Comparison of ENCODE assay signal across 9 cellular contexts in the genomic region with DNA sequence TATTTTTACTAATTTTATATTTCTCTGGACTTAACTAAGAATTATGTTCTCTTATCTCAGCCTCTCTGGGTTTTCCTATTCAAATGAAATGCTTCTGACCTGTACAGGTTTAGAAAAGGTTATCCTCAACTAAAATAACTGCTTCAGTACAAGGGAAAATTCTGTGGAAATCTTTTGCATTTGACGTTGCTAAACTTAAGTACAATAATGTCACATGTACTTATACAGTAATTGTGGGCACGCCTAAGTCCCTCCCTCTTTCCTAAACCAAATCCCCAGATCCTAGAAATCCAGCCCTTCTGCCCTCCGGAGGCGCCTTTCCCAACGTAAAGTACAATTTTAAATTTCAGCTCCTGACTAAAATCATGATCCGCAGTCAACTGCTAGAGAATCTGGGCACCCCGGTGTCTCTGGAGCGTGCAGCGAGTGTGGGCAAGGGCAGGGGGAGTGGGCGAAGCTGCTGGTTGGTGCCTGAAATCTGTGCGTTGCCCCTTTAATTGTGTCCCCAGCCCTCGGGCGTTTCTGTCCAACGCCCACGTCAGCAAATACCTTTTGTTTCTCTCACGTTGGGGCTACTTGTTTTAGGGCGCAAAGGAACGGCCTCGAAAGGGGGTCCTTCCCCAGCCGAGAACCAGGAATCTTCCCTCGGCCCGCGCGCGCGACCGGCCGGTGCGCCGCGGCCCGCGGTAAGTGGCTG. TPM values are rescaled to one million over a fixed set of nuclear protein-coding genes. Genes with fewer than 3 reads are reported as not detected.
DNase-seq lines count a peak whose midpoint lies in the region; ATAC-seq, FAIRE-seq and TF ChIP-seq lines count a peak whose summit lies in the region.
"Had no signal": no experiment of that assay in that cellular context is flagged by ENCODE, and none has a peak within 500 bp of the region (broad histone marks: within the 10 kb centered on the region; RNA-seq: fewer than 3 reads in every experiment).

Gene ZBTB8A, plus strand, starts transcription at position 541 of the 697 bp plus-strand sequence. CDS start 53,505 bp downstream, outside the sequence.

- H3K9me3 Mint-ChIP-seq in astrocyte (ENCODE audit: unreplicated experiment) = peaks cover under 1% of the 10 kb centered on the region

- H3K79me2 ChIP-seq in OCI-LY7 (ENCODE audit: insufficient read depth, low read depth, low read length) (no peaks in the 10 kb centered on the region), astrocyte (ENCODE audit: insufficient read depth, low read length) (peaks cover 38% of the 10 kb centered on the region)

- H3K4me2 ChIP-seq in OCI-LY7 (ENCODE audit: low read length) (peak within 1 kb of the TSS; percentile 54; the same call in 1 of the 2 replicates), astrocyte (ENCODE audit: low read length) (peak within 1 kb of the TSS; percentile 87)

- ATAC-seq in left ventricle myocardium superior (peak; percentile 65), HG02885 (IDR thresholded peaks at IDR 0.05; ENCODE audit: poor library complexity, unreplicated experiment) (no peak), GM21390 (IDR thresholded peaks at IDR 0.05; ENCODE audit: unreplicated experiment) (no peak)

- no peaks in the 10 kb centered on the region for H3K4me1 Mint-ChIP-seq in astrocyte (ENCODE audit: low read depth, unreplicated experiment)

- TF ChIP-seq CTCF in HL-60 (IDR thresholded peaks at IDR 0.05; ENCODE audit: insufficient read depth, low read length) (no peak), OCI-LY7 (conservative IDR thresholded peaks at IDR 0.05; ENCODE audit: low read length) (no peak), astrocyte (IDR thresholded peaks at IDR 0.05; ENCODE audit: insufficient read depth, low read depth, low read length) (no peak)

- peaks cover 1% of the 10 kb centered on the region for H3K36me3 Mint-ChIP-seq in astrocyte (ENCODE audit: low read depth, unreplicated experiment)

- peak within 1 kb of the TSS; percentile 89 for H3K27ac Mint-ChIP-seq in astrocyte (ENCODE audit: unreplicated experiment)

- CTCF ChIA-PET in OCI-LY7 (lab: Charles Lee; ENCODE audit: unreplicated experiment) = no interaction called here

- H3K36me3 ChIP-seq in OCI-LY7 (ENCODE audit: insufficient read depth, low read length) = no peaks in the 10 kb centered on the region
- H3K36me3 ChIP-seq in astrocyte (ENCODE audit: insufficient read depth, low read length) = no peaks in the 10 kb centered on the region

- peak within 1 kb of the TSS; percentile 39 for H3K4me3 ChIP-seq in HL-60 (replicated peaks; ENCODE audit: insufficient read depth, low read length)
- H3K4me3 ChIP-seq in OCI-LY7 (ENCODE audit: low read depth, low read length, poor library complexity, severe bottlenecking) = peak within 1 kb of the TSS; percentile 47
- peak within 1 kb of the TSS; percentile 82 for H3K4me3 ChIP-seq in astrocyte (ENCODE audit: insufficient read depth, low read depth, low read length)

- peak; percentile 28 for DNase-seq in CD1c-positive myeloid dendritic cell (ENCODE audit: extremely low spot score)
- DNase-seq in HL-60 (ENCODE audit: low read depth in 1 of 2, low spot score in 1 of 2) = no peak
- DNase-seq in OCI-LY7 (ENCODE audit: low spot score) = peak; percentile 5
- DNase-seq in astrocyte (ENCODE audit: low read depth) = peak; percentile 63
- peak; percentile 45 for DNase-seq in left ventricle myocardium superior
- DNase-seq in posterior cingulate gyrus = peak in 6 of 10 donors; percentile 14 to 75 (median 29)

- no peaks in the 10 kb centered on the region for H3K9me3 ChIP-seq in OCI-LY7 (ENCODE audit: low read length)
- no peaks in the 10 kb centered on the region for H3K9me3 ChIP-seq in astrocyte (ENCODE audit: insufficient read depth, low read depth, low read length)

- no TSS peak for BruUV-seq in OCI-LY7 (replicated peaks; lab: Mats Ljungman, UMichigan)

- POLR2A ChIA-PET in OCI-LY7 (lab: Charles Lee) = interaction anchor here (0.5 kb wide), 1 partner anchor 9 kb away, joined by 7 read pairs; no protein-coding TSS in a partner anchor

- intact Hi-C loops in OCI-LY7 (cut with micrococcal nuclease; ENCODE audit: unreplicated experiment) = no loop called here
- intact Hi-C loops in left ventricle myocardium superior (cut with micrococcal nuclease) = no loop called here
- intact Hi-C loops in posterior cingulate gyrus (cut with DNase I) = loop anchor here (1.0 kb wide), 1 partner anchor 39 kb away; no protein-coding TSS in a partner anchor

- H3K4me3 Mint-ChIP-seq in astrocyte (ENCODE audit: unreplicated experiment) = peak within 1 kb of the TSS; percentile 90

- H3K9me2 ChIP-seq in OCI-LY7 (ENCODE audit: insufficient read depth, low read length) = no peaks in the 10 kb centered on the region

- peak within 1 kb of the TSS; percentile 82 for H3K9ac ChIP-seq in astrocyte (ENCODE audit: low read length)

- peaks cover 7% of the 10 kb centered on the region for H3K4me1 ChIP-seq in OCI-LY7 (ENCODE audit: insufficient read depth, low read length, poor library complexity, severe bottlenecking)
- H3K4me1 ChIP-seq in astrocyte (ENCODE audit: insufficient read depth, low read length) = peaks cover 8% of the 10 kb centered on the region

- H4K20me1 ChIP-seq in OCI-LY7 (ENCODE audit: insufficient read depth, low read length) (no peaks in the 10 kb centered on the region), astrocyte (ENCODE audit: insufficient read depth, low read length) (peaks cover 11% of the 10 kb centered on the region)

- no peak for FAIRE-seq in astrocyte (lab: Jason Lieb, UNC)
- FAIRE-seq: TTC549 had no signal

- no peak within 1 kb of the TSS for H3K27ac ChIP-seq in HL-60 (replicated peaks)
- no peak within 1 kb of the TSS for H3K27ac ChIP-seq in OCI-LY7 (ENCODE audit: low read depth, low read length, poor library complexity, severe bottlenecking)
- H3K27ac ChIP-seq in astrocyte (ENCODE audit: low read depth, low read length) = peak within 1 kb of the TSS; percentile 68

- peaks cover 10% of the 10 kb centered on the region for H3K27me3 Mint-ChIP-seq in astrocyte (ENCODE audit: low read depth, unreplicated experiment)

- H2AFZ ChIP-seq in OCI-LY7 (ENCODE audit: low read length) (no peak within 1 kb of the TSS; the same call in 1 of the 2 replicates), astrocyte (ENCODE audit: low read depth, low read length) (peak within 1 kb of the TSS; percentile 76)

- H3K27me3 ChIP-seq in HL-60 (ENCODE audit: insufficient read depth, poor library complexity, severe bottlenecking) (peaks cover 27% of the 10 kb centered on the region), astrocyte (ENCODE audit: insufficient read depth, low read length) (no peaks in the 10 kb centered on the region)

RNA-seq across cellular contexts. Expression of gene ZBTB8A, which starts in this region (rescaled TPM):
- total RNA-seq in OCI-LY7 (2014; rRNA removed; shearing (Covaris generic)) = 0.54 and 1.5 TPM in 2 replicates
- total RNA-seq in OCI-LY7 (2022) (0.24 and 0.29 TPM in 2 replicates), astrocyte (5.2 and 5.6 TPM in 2 replicates), left ventricle myocardium superior (2.5 TPM)

Comparison
In these comparisons a context has a peak if more than half of its experiments do, and no peak if none do; other contexts are left out.
1. DNase-seq: peak in CD1c-positive myeloid dendritic cell (single experiment), OCI-LY7 (single experiment), astrocyte (single experiment), left ventricle myocardium superior (single experiment) and posterior cingulate gyrus (6 of 10); none in HL-60 (0 of 2).
2. Peak in every context shown above with its lines, with median percentiles within 50 percentile points of each other: H3K4me3 ChIP-seq.